ENCODE assay signal across 19 cellular contexts in the genomic region with DNA sequence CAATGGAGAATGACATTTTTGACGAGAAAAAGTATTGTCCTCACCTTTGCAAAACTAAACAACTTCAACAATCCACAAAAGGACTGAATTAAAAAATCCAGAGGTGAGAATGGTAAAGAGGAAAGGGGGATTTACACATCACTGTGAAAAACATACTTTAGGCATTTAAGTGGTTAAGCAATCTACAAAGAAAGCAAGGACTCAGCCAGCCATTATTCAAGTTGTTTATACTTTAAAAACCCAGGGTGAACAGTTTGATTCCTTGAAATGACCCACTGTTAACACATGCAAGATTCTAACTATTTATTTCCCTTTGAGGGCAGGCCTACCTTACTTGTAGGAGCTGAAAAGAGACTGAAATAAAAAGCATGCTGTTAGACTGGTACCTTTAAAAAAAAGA.
"Had no signal": no experiment of that assay in that cellular context is flagged by ENCODE, and none has a peak within 500 bp of the region (broad histone marks: within the 10 kb centered on the region; RNA-seq: fewer than 3 reads in every experiment).

No MANE protein-coding gene starts in this region.

- H3K4me3 ChIP-seq: body of pancreas, left ventricle myocardium inferior, tibial nerve had no signal

- H3K9me3 Mint-ChIP-seq: activated naive CD4-positive, alpha-beta T cell treated with anti-CD3 and anti-CD28 coated beads, Interleukin-2, amount 50 U/mL, for 72 hours; activated T-helper 1 cell treated with anti-CD3 and anti-CD28 coated beads, Interleukin-12 subunit alpha, Interleukin-12 subunit beta, Interleukin-2, Interleukin-4 antibody, amounts not matched to agents 30 ng/mL and 10 ng/mL and 1 ng/mL, durations not matched to agents 14 hours and 24 hours and 36 hours had no signal

- H3K9me3 ChIP-seq: body of pancreas, left ventricle myocardium inferior, tibial nerve had no signal

- H3K27ac Mint-ChIP-seq: activated T-helper 1 cell treated with anti-CD3 and anti-CD28 coated beads, Interleukin-12 subunit alpha, Interleukin-12 subunit beta, Interleukin-2, Interleukin-4 antibody, amounts not matched to agents 30 ng/mL and 10 ng/mL and 1 ng/mL, durations not matched to agents 14 hours and 24 hours and 36 hours had no signal

- H3K27ac ChIP-seq: body of pancreas, left ventricle myocardium inferior, tibial nerve, WERI-Rb-1 had no signal

- DNase-seq: activated CD4-positive, alpha-beta T cell treated with anti-CD3 and anti-CD28 coated beads, Interleukin-2, amount 50 U/mL, for 4 hours; activated gamma-delta T cell treated with Interleukin-2 at 50 U/mL for 16 hours; amniotic stem cell; body of pancreas; erythroblast; glutamatergic neuron; left ventricle myocardium inferior; mammary epithelial cell; stimulated activated CD8-positive, alpha-beta memory T cell treated with anti-CD3 and anti-CD28 coated beads, Interleukin-4, amount 100 ng/mL, for 48 hours; stimulated activated naive CD8-positive, alpha-beta T cell treated with anti-CD3 and anti-CD28 coated beads, Interleukin-15, Interleukin-2, amounts not matched to agents 100 U/mL and 50 U/mL, for 24 hours; substantia nigra; SW 1271; WERI-Rb-1 had no signal

- H3K4me1 ChIP-seq: body of pancreas, left ventricle myocardium inferior, tibial nerve had no signal

- ATAC-seq: activated naive CD4-positive, alpha-beta T cell treated with anti-CD3 and anti-CD28 coated beads, Interleukin-2, amount 50 U/mL, for 72 hours; body of pancreas; stimulated activated naive CD8-positive, alpha-beta T cell treated with anti-CD3 and anti-CD28 coated beads, Interleukin-15, Interleukin-2, amounts not matched to agents 100 U/mL and 50 U/mL, for 24 hours had no signal

- H3K27me3 ChIP-seq: body of pancreas, tibial nerve had no signal

- H3K4me3 Mint-ChIP-seq: activated T-helper 1 cell treated with anti-CD3 and anti-CD28 coated beads, Interleukin-12 subunit alpha, Interleukin-12 subunit beta, Interleukin-2, Interleukin-4 antibody, amounts not matched to agents 30 ng/mL and 10 ng/mL and 1 ng/mL, durations not matched to agents 14 hours and 24 hours and 36 hours had no signal

- FAIRE-seq: colon, keratinocyte, urothelium cell line had no signal
